ENCODE assay signal across 9 cellular contexts in genomic region chr3:48990636-48991421, GRCh38. TPM values are rescaled to one million over a fixed set of nuclear protein-coding genes. Genes with fewer than 3 reads are reported as not detected.
A peak's percentile ranks its signal among the peaks of the same experiment; 100 is the strongest.
DNase-seq lines count a peak whose midpoint lies in the region; ATAC-seq, FAIRE-seq and TF ChIP-seq lines count a peak whose summit lies in the region.
"Had no signal": no experiment of that assay in that cellular context is flagged by ENCODE, and none has a peak within 500 bp of the region (broad histone marks: within the 10 kb centered on the region; RNA-seq: fewer than 3 reads in every experiment).

No MANE protein-coding gene starts in this region.

- peak overlapping the region; percentile 41 for H3K27ac Mint-ChIP-seq in astrocyte (ENCODE audit: unreplicated experiment)

- no peaks in the 10 kb centered on the region for H3K27me3 Mint-ChIP-seq in astrocyte (ENCODE audit: low read depth, unreplicated experiment)

- H3K9me3 Mint-ChIP-seq in astrocyte (ENCODE audit: unreplicated experiment), result no peaks in the 10 kb centered on the region

- DNase-seq in LoVo (ENCODE audit: low spot score) (peak; percentile 38), astrocyte (ENCODE audit: low read depth) (no peak), iPS-NIHi11 (ENCODE audit: low spot score) (peak; percentile 61), SKM-1 (lab: John Stamatoyannopoulos, UW; ENCODE audit: unreplicated experiment) (no peak), NCI-H1092 treated with DMSO at 0.1 percent for 48 hours (lab: John Stamatoyannopoulos, UW) (no peak)
- peak; percentile 34 for DNase-seq in stimulated activated CD4-positive, alpha-beta T cell treated with anti-CD3 and anti-CD28 coated beads, Interleukin-1b, Interleukin-23, amount 100 ng/mL, for 48 hours

- H3K27me3 ChIP-seq in astrocyte (ENCODE audit: insufficient read depth, low read length), result no peaks in the 10 kb centered on the region

- peaks cover 5% of the 10 kb centered on the region for H3K36me3 ChIP-seq in astrocyte (ENCODE audit: insufficient read depth, low read length)

- peak overlapping the region; percentile 78 for H3K9ac ChIP-seq in astrocyte (ENCODE audit: low read length)

- peaks cover 20% of the 10 kb centered on the region for H3K4me1 Mint-ChIP-seq in astrocyte (ENCODE audit: low read depth, unreplicated experiment)

- peak overlapping the region; percentile 69 for H3K4me3 ChIP-seq in astrocyte (ENCODE audit: insufficient read depth, low read depth, low read length)

- peak overlapping the region; percentile 84 for H3K4me2 ChIP-seq in astrocyte (ENCODE audit: low read length)

- peaks cover 12% of the 10 kb centered on the region for H4K20me1 ChIP-seq in astrocyte (ENCODE audit: insufficient read depth, low read length)

- H2AFZ ChIP-seq in astrocyte (ENCODE audit: low read depth, low read length), result peak overlapping the region; percentile 69

- no peaks in the 10 kb centered on the region for H3K9me3 ChIP-seq in astrocyte (ENCODE audit: insufficient read depth, low read depth, low read length)

- H3K4me1 ChIP-seq in astrocyte (ENCODE audit: insufficient read depth, low read length), result peaks cover 23% of the 10 kb centered on the region

- peaks cover 32% of the 10 kb centered on the region for H3K79me2 ChIP-seq in astrocyte (ENCODE audit: insufficient read depth, low read length)

- no peak for TF ChIP-seq CTCF in C4-2B (conservative IDR thresholded peaks at IDR 0.05)
- TF ChIP-seq CTCF in astrocyte (IDR thresholded peaks at IDR 0.05; ENCODE audit: insufficient read depth, low read depth, low read length), result no peak

- peaks cover 4% of the 10 kb centered on the region for H3K36me3 Mint-ChIP-seq in astrocyte (ENCODE audit: low read depth, unreplicated experiment)

- peak overlapping the region; percentile 89 for H3K4me3 Mint-ChIP-seq in astrocyte (ENCODE audit: unreplicated experiment)

- no peak for FAIRE-seq in astrocyte (lab: Jason Lieb, UNC)

- H3K27ac ChIP-seq in C4-2B (peak overlapping the region; percentile 98), astrocyte (ENCODE audit: low read depth, low read length) (peak overlapping the region; percentile 88)

- peak; percentile 23 for ATAC-seq in GM18868 (IDR thresholded peaks at IDR 0.05; ENCODE audit: unreplicated experiment)

RNA-seq across cellular contexts. Expression of gene P4HTM, which starts 0.8 kb away (rescaled TPM):
- total RNA-seq in astrocyte, result 25.0 and 28.1 TPM in 2 replicates
- total RNA-seq: SK-MEL-5 had no signal

RNA-seq across cellular contexts. Expression of gene WDR6, which starts 16.4 kb away (rescaled TPM):
- 107 and 130 TPM in 2 replicates for total RNA-seq in astrocyte

RNA-seq across cellular contexts. Expression of gene DALRD3, which starts 27.6 kb away (rescaled TPM):
- total RNA-seq in astrocyte, result 18.5 and 25.1 TPM in 2 replicates

RNA-seq across cellular contexts. Expression of gene NDUFAF3, which starts 31.1 kb away (rescaled TPM):
- total RNA-seq in astrocyte, result 75.4 and 84.8 TPM in 2 replicates

RNA-seq across cellular contexts. Expression of gene IMPDH2, which starts 38.4 kb away (rescaled TPM):
- 111 and 119 TPM in 2 replicates for total RNA-seq in astrocyte

Comparison
In these comparisons a context has a peak if more than half of its experiments do, and no peak if none do; other contexts are left out.
1. DNase-seq: peak in LoVo (single experiment), iPS-NIHi11 (single experiment) and stimulated activated CD4-positive, alpha-beta T cell treated with anti-CD3 and anti-CD28 coated beads, Interleukin-1b, Interleukin-23, amount 100 ng/mL, for 48 hours (single experiment); none in astrocyte (single experiment), SKM-1 (single experiment) and NCI-H1092 treated with DMSO at 0.1 percent for 48 hours (single experiment).